10 cellular contexts compared by ENCODE assay signal in the genomic region with DNA sequence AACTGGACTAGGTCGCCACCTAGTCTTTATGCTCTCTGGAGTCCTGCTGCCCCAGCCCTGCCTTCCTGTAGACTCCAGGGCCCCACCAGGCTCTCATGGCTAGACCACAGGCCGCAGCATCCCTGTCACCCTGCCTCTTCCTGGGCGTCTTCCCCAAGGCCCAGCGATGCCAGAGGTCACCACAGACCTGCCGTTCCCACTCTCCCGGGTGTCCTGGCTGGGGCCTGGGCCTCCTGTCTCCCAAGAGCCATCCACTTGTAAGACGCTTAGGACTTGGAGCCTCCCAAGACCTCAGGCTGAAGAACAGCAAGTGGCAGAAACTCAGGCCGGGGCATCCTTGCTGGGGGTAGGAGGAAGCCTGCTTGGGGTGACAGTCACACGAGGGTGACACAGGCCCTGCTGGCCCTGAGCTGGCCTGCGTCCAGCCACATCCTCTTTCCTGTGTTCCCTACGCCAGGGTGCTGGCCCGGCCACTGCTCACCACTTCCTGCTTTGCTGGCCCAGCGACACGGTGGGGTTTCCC. TPM values are rescaled to one million over a fixed set of nuclear protein-coding genes. Genes with fewer than 3 reads are reported as not detected.
DNase-seq lines count a peak whose midpoint lies in the region; TF ChIP-seq lines count a peak whose summit lies in the region.
"Had no signal": no experiment of that assay in that cellular context is flagged by ENCODE, and none has a peak within 500 bp of the region (broad histone marks: within the 10 kb centered on the region; RNA-seq: fewer than 3 reads in every experiment).

No MANE protein-coding gene starts in this region.

- H3K27me3 ChIP-seq in ascending aorta (no peaks in the 10 kb centered on the region), tibial artery (no peaks in the 10 kb centered on the region), smooth muscle cell (ENCODE audit: low read depth) (no peaks in the 10 kb centered on the region)

- H3F3A ChIP-seq in smooth muscle cell (ENCODE audit: low read depth), result no peaks in the 10 kb centered on the region

- DNase-seq in activated T-cell treated with anti-CD3 and anti-CD28 coated beads, Interleukin-2, amount 50 U/mL, for 24 hours, result no peak
- no peak for DNase-seq in activated T-cell treated with anti-CD3 and anti-CD28 coated beads, Interleukin-2, amount 50 U/mL, for 1 hour
- DNase-seq in ascending aorta (ENCODE audit: low spot score in 2 of 2), result peak in 1 of 2 donors; percentile 79
- DNase-seq in medulla oblongata (ENCODE audit: extremely low spot score), result peak; percentile 54
- peak; percentile 64 to 83 for DNase-seq in tibial artery
- no peak for DNase-seq in stimulated activated CD4-positive, alpha-beta T cell treated with anti-CD3 and anti-CD28 coated beads, Interleukin-12 subunit alpha, Interleukin-12 subunit beta, amount 100 ng/mL, for 4 hours
- no peak for DNase-seq in smooth muscle cell (lab: John Stamatoyannopoulos, UW; ENCODE audit: unreplicated experiment)
- no peak for DNase-seq in NCI-H524 (lab: John Stamatoyannopoulos, UW)
- DNase-seq: islet precursor cell, NCI-H2227 treated with DMSO at 0.1 percent for 48 hours had no signal

- H3K36me3 ChIP-seq in ascending aorta (peaks cover 22 to 24% of the 10 kb centered on the region in 2 donors), tibial artery (peaks cover 0 to 52% (median 20%) of the 10 kb centered on the region in 3 donors), smooth muscle cell (ENCODE audit: low read depth) (no peaks in the 10 kb centered on the region)

- H4K20me1 ChIP-seq in smooth muscle cell (ENCODE audit: low read depth), result no peaks in the 10 kb centered on the region

- H3K4me1 Mint-ChIP-seq in activated T-cell treated with anti-CD3 and anti-CD28 coated beads, Interleukin-2, amount 50 U/mL, for 24 hours (ENCODE audit: low read depth), result peaks cover 29% of the 10 kb centered on the region

- H3K4me1 ChIP-seq in ascending aorta (peaks cover 19 to 34% of the 10 kb centered on the region in 2 donors), tibial artery (peaks cover 0 to 64% (median 48%) of the 10 kb centered on the region in 4 donors), smooth muscle cell (ENCODE audit: low read depth) (peaks cover 11% of the 10 kb centered on the region)

- H3K4me3 Mint-ChIP-seq in activated T-cell treated with anti-CD3 and anti-CD28 coated beads, Interleukin-2, amount 50 U/mL, for 24 hours, result no peak overlapping the region

- H3K9ac ChIP-seq in smooth muscle cell (ENCODE audit: low read depth), result no peak overlapping the region

- TF ChIP-seq CTCF in ascending aorta (IDR thresholded peaks at IDR 0.05) (no peak), tibial artery (IDR thresholded peaks at IDR 0.05) (no peak), smooth muscle cell (IDR thresholded peaks at IDR 0.05; ENCODE audit: borderline replicate concordance, insufficient read depth, poor library complexity, severe bottlenecking) (no peak)

- no peaks in the 10 kb centered on the region for H3K27me3 Mint-ChIP-seq in activated T-cell treated with anti-CD3 and anti-CD28 coated beads, Interleukin-2, amount 50 U/mL, for 24 hours

- H3K9me3 ChIP-seq in ascending aorta, result no peaks in the 10 kb centered on the region
- H3K9me3 ChIP-seq in tibial artery, result no peaks in the 10 kb centered on the region
- no peaks in the 10 kb centered on the region for H3K9me3 ChIP-seq in smooth muscle cell (replicated peaks; ENCODE audit: low read depth)

- 91% methylated on average over 14 of the region's 14 CpGs for WGBS in smooth muscle cell (ENCODE audit: low lambda C conversion rate)

- intact Hi-C loops in ascending aorta (cut with DNase I) (loop anchor here (10.0 kb wide), 2 partner anchors 232 to 428 kb away; a partner anchor contains a TSS), tibial artery (cut with DNase I; ENCODE audit: low total_unique reads) (no loop called here)

- H3K27ac Mint-ChIP-seq in activated T-cell treated with anti-CD3 and anti-CD28 coated beads, Interleukin-2, amount 50 U/mL, for 24 hours, result peak overlapping the region; percentile 82

- no peaks in the 10 kb centered on the region for H3K9me3 Mint-ChIP-seq in activated T-cell treated with anti-CD3 and anti-CD28 coated beads, Interleukin-2, amount 50 U/mL, for 24 hours

- H3K27ac ChIP-seq in ascending aorta (peak overlapping the region; percentile 90 to 91), tibial artery (peak overlapping the region; percentile 49 to 94), smooth muscle cell (ENCODE audit: low read depth) (no peak overlapping the region)

- H2AFZ ChIP-seq in smooth muscle cell (ENCODE audit: low read depth), result no peak overlapping the region

- H3K4me3 ChIP-seq in ascending aorta, result no peak overlapping the region
- no peak overlapping the region for H3K4me3 ChIP-seq in tibial artery
- H3K4me3 ChIP-seq in smooth muscle cell, result no peak overlapping the region

- H3K79me2 ChIP-seq in smooth muscle cell (ENCODE audit: low read depth), result peaks cover 6% of the 10 kb centered on the region

- H3K4me2 ChIP-seq in smooth muscle cell, result no peak overlapping the region

- H3K36me3 Mint-ChIP-seq in activated T-cell treated with anti-CD3 and anti-CD28 coated beads, Interleukin-2, amount 50 U/mL, for 24 hours (ENCODE audit: low read depth), result peaks cover 59% of the 10 kb centered on the region

RNA-seq across cellular contexts. Expression of a gene that starts 2.0 kb away (rescaled TPM):
- total RNA-seq in ascending aorta (385 TPM), smooth muscle cell (37.2 and 39.7 TPM in 2 replicates)
- polyA plus RNA-seq in smooth muscle cell, result 59.0 and 76.4 TPM in 2 replicates

RNA-seq across cellular contexts. Expression of a gene that starts 6.3 kb away (rescaled TPM):
- total RNA-seq in ascending aorta (316 TPM), smooth muscle cell (115 and 165 TPM in 2 replicates)
- polyA plus RNA-seq in smooth muscle cell, result 302 and 314 TPM in 2 replicates

RNA-seq across cellular contexts. Expression of a gene that starts 26.7 kb away (rescaled TPM):
- total RNA-seq in ascending aorta (42.8 TPM), smooth muscle cell (6.9 and 9.9 TPM in 2 replicates)
- polyA plus RNA-seq in smooth muscle cell, result 8.8 and 9.1 TPM in 2 replicates

RNA-seq across cellular contexts. Expression of a gene that starts 32.9 kb away (rescaled TPM):
- 74.7 TPM for total RNA-seq in ascending aorta
- total RNA-seq in smooth muscle cell, result 17.5 and 18.3 TPM in 2 replicates
- 25.1 and 33.4 TPM in 2 replicates for polyA plus RNA-seq in smooth muscle cell

Comparison
In these comparisons a context has a peak if more than half of its experiments do, and no peak if none do; other contexts are left out.
1. DNase-seq: peak in medulla oblongata (single experiment) and tibial artery (2 of 2); none in activated T-cell treated with anti-CD3 and anti-CD28 coated beads, Interleukin-2, amount 50 U/mL, for 24 hours (single experiment), activated T-cell treated with anti-CD3 and anti-CD28 coated beads, Interleukin-2, amount 50 U/mL, for 1 hour (single experiment), stimulated activated CD4-positive, alpha-beta T cell treated with anti-CD3 and anti-CD28 coated beads, Interleukin-12 subunit alpha, Interleukin-12 subunit beta, amount 100 ng/mL, for 4 hours (single experiment), smooth muscle cell (single experiment) and NCI-H524 (0 of 2).